Comparison of ENCODE assay signal across 9 cellular contexts in genomic region chr2:105822186-105822585, GRCh38.
DNase-seq lines count a peak whose midpoint lies in the region; ATAC-seq and TF ChIP-seq lines count a peak whose summit lies in the region.
"Had no signal": no experiment of that assay in that cellular context is flagged by ENCODE, and none has a peak within 500 bp of the region (broad histone marks: within the 10 kb centered on the region; RNA-seq: fewer than 3 reads in every experiment).

No MANE protein-coding gene starts in this region.

- H3K27ac ChIP-seq in hepatocyte = peak overlapping the region; percentile 70
- H3K27ac ChIP-seq: KMS-11 had no signal

- H3K4me3 ChIP-seq in GM12865 (ENCODE audit: low read depth, low read length) (0 out of 2 replicates have a peak overlapping the region, but pooled peaks have one; percentile 7), hepatocyte (no peak overlapping the region)

- peaks cover 25% of the 10 kb centered on the region for H3K4me1 ChIP-seq in hepatocyte (ENCODE audit: insufficient read depth)

- peak; percentile 82 for ATAC-seq in GM21360 (IDR thresholded peaks at IDR 0.05; ENCODE audit: unreplicated experiment)
- peak; percentile 77 for ATAC-seq in HG03378 (IDR thresholded peaks at IDR 0.05; ENCODE audit: unreplicated experiment)

- peaks cover 87% of the 10 kb centered on the region for H3K79me2 ChIP-seq in hepatocyte

- H2AFZ ChIP-seq in hepatocyte = no peak overlapping the region

- WGBS in hepatocyte (ENCODE audit: low lambda C conversion rate, missing lambda C conversion rate) = 66% methylated on average over 7 of the region's 7 CpGs

- H3K9me3 ChIP-seq in hepatocyte (ENCODE audit: low read depth) = no peaks in the 10 kb centered on the region

- H4K20me1 ChIP-seq in hepatocyte (ENCODE audit: insufficient read depth, poor library complexity, severe bottlenecking) = peaks cover 53% of the 10 kb centered on the region

- H3K36me3 ChIP-seq in hepatocyte (replicated peaks; ENCODE audit: insufficient read depth, low read depth) = peaks cover 2% of the 10 kb centered on the region

- TF ChIP-seq CTCF in GM12865 (IDR thresholded peaks at IDR 0.05; ENCODE audit: insufficient read depth, low read depth, low read length, missing control alignments) (no peak), hepatocyte (IDR thresholded peaks at IDR 0.05; ENCODE audit: poor library complexity) (no peak)

- H3K4me2 ChIP-seq in hepatocyte = no peak overlapping the region
- H3K4me2 ChIP-seq: KMS-11 had no signal

- H3K9me2 ChIP-seq in hepatocyte (replicated peaks; ENCODE audit: insufficient read depth) = no peaks in the 10 kb centered on the region

- H3K27me3 ChIP-seq in hepatocyte = no peaks in the 10 kb centered on the region

- DNase-seq in GM12865 (ENCODE audit: low read depth) (peak; percentile 74), hepatocyte (ENCODE audit: low spot score) (no peak), NCI-H2196 treated with DMSO at 0.1 percent for 48 hours (lab: John Stamatoyannopoulos, UW; ENCODE audit: unreplicated experiment) (no peak), nucleus accumbens (lab: John Stamatoyannopoulos, UW) (no peak), DMS79 treated with DMSO at 0.1 percent for 48 hours (lab: John Stamatoyannopoulos, UW) (no peak), kidney glomerular epithelial cell (lab: John Stamatoyannopoulos, UW) (no peak)
